13 cellular contexts compared by ENCODE assay signal in the genomic region with DNA sequence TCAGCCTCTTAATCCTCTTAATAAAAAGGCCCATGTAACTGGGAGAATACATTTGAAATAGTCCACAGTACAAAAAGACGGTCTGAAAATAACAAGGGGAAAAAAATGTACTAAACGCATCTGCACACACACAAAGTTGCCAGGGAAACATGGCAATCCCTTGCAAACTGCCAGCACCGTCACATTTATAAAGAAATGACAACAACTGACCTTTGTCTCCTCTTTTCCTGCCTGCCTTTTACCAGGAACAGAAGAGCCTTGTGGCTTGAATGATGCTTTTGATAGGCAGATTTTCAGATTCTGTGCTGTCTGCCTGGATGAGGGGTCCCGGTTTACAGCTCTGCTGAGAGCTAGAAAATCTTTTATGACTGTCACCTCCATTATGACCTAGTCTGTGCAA.
"Had no signal": no experiment of that assay in that cellular context is flagged by ENCODE, and none has a peak within 500 bp of the region (broad histone marks: within the 10 kb centered on the region; RNA-seq: fewer than 3 reads in every experiment).

No MANE protein-coding gene starts in this region.

- H3K27ac Mint-ChIP-seq: activated CD4-positive, alpha-beta memory T cell treated with anti-CD3 and anti-CD28 coated beads, Interleukin-2, amount 10 ng/mL, durations not matched to agents 7 days and 5 days; activated naive CD8-positive, alpha-beta T cell treated with anti-CD3 and anti-CD28 coated beads, Interleukin-2, amount 50 U/mL, for 24 hours; immature natural killer cell had no signal

- H3K27me3 Mint-ChIP-seq: activated naive CD8-positive, alpha-beta T cell treated with anti-CD3 and anti-CD28 coated beads, Interleukin-2, amount 50 U/mL, for 24 hours had no signal

- H3K4me3 Mint-ChIP-seq: activated CD4-positive, alpha-beta memory T cell treated with anti-CD3 and anti-CD28 coated beads, Interleukin-2, amount 10 ng/mL, durations not matched to agents 7 days and 5 days; activated naive CD8-positive, alpha-beta T cell treated with anti-CD3 and anti-CD28 coated beads, Interleukin-2, amount 50 U/mL, for 24 hours; immature natural killer cell; nephron had no signal

- H3K4me1 Mint-ChIP-seq: activated CD4-positive, alpha-beta memory T cell treated with anti-CD3 and anti-CD28 coated beads, Interleukin-2, amount 10 ng/mL, durations not matched to agents 7 days and 5 days; activated naive CD8-positive, alpha-beta T cell treated with anti-CD3 and anti-CD28 coated beads, Interleukin-2, amount 50 U/mL, for 24 hours; immature natural killer cell; nephron had no signal

- DNase-seq: activated CD4-positive, alpha-beta memory T cell treated with anti-CD3 and anti-CD28 coated beads, Interleukin-2, amount 10 ng/mL, durations not matched to agents 7 days and 5 days; activated CD8-positive, alpha-beta memory T cell treated with anti-CD3 and anti-CD28 coated beads, Interleukin-2, amount 50 U/mL, for 4 hours; activated naive CD4-positive, alpha-beta T cell treated with Interleukin-2 at 50 U/mL for 16 hours; activated naive CD8-positive, alpha-beta T cell treated with anti-CD3 and anti-CD28 coated beads, Interleukin-2, amount 50 U/mL, for 24 hours; effector CD8-positive, alpha-beta T cell; immature natural killer cell; left colon; mammary epithelial cell; pancreas; T1000; thyroid gland had no signal

- ATAC-seq: activated naive CD8-positive, alpha-beta T cell treated with anti-CD3 and anti-CD28 coated beads, Interleukin-2, amount 50 U/mL, for 24 hours; gastroesophageal sphincter; left colon; pancreas had no signal
